ENCODE assay signal across 8 cellular contexts in genomic region chr2:111689174-111689573, GRCh38.
"Had no signal": no experiment of that assay in that cellular context is flagged by ENCODE, and none has a peak within 500 bp of the region (broad histone marks: within the 10 kb centered on the region; RNA-seq: fewer than 3 reads in every experiment).

No MANE protein-coding gene starts in this region.

- H2AFZ ChIP-seq: GM23338 had no signal

- H3K4me3 Mint-ChIP-seq: GM23338, H9 had no signal

- H3K4me1 Mint-ChIP-seq: GM23338, H9, IgD-negative memory B cell had no signal

- H3K4me2 ChIP-seq: GM23338 had no signal

- DNase-seq: H9, HCEC 1CT, KG1 had no signal

- H3K27ac Mint-ChIP-seq: GM23338, IgD-negative memory B cell had no signal

- H3K4me3 ChIP-seq: GM23338 had no signal

- H3K9me3 Mint-ChIP-seq: GM23338 had no signal

- FAIRE-seq: H1, H54, HTR-8/SVneo had no signal

- ATAC-seq: GM23338 had no signal
